Comparison of ENCODE assay signal across 26 cellular contexts in genomic region chr11:117835576-117835975, GRCh38. TPM values are rescaled to one million over a fixed set of nuclear protein-coding genes. Genes with fewer than 3 reads are reported as not detected.
"Had no signal": no experiment of that assay in that cellular context is flagged by ENCODE, and none has a peak within 500 bp of the region (broad histone marks: within the 10 kb centered on the region; RNA-seq: fewer than 3 reads in every experiment).

No MANE protein-coding gene starts in this region.

- H3K4me3 ChIP-seq: adrenal gland, cardiac muscle cell, left lung, lung, mucosa of descending colon, skin epidermis, thyroid gland had no signal

- H3K27ac Mint-ChIP-seq: activated naive CD4-positive, alpha-beta T cell treated with anti-CD3 and anti-CD28 coated beads for 36 hours; activated naive CD8-positive, alpha-beta T cell treated with anti-CD3 and anti-CD28 coated beads for 36 hours; activated T-cell treated with anti-CD3 and anti-CD28 coated beads, Interleukin-2, amount 50 U/mL, for 72 hours; endodermal cell; progenitor cell of endocrine pancreas; stimulated activated naive CD8-positive, alpha-beta T cell treated with anti-CD3 and anti-CD28 coated beads, Interleukin-15, amount 100 ng/mL, for 72 hours had no signal

- H3K27ac ChIP-seq: adrenal gland, cardiac muscle cell, esophagus muscularis mucosa, foreskin keratinocyte, heart left ventricle, skin epidermis, thyroid gland had no signal

- ATAC-seq: activated T-cell treated with anti-CD3 and anti-CD28 coated beads, Interleukin-2, amount 50 U/mL, for 72 hours; foreskin keratinocyte; heart left ventricle; mucosa of descending colon; sciatic nerve; stimulated activated memory B cell treated with anti-CD40 and anti-IgM and Interleukin-4, amounts not matched to agents 10 μg/mL and 1 μg/mL and 100 μg/mL, for 72 hours; stimulated activated naive CD8-positive, alpha-beta T cell treated with anti-CD3 and anti-CD28 coated beads, Interleukin-15, amount 100 ng/mL, for 72 hours had no signal

- H3K36me3 ChIP-seq: left lung had no signal

- H3K27me3 ChIP-seq: adrenal gland, cardiac muscle cell, heart left ventricle, left lung, thyroid gland had no signal

- H3K27me3 Mint-ChIP-seq: activated naive CD8-positive, alpha-beta T cell treated with anti-CD3 and anti-CD28 coated beads for 36 hours; brain; progenitor cell of endocrine pancreas; stimulated activated naive CD8-positive, alpha-beta T cell treated with anti-CD3 and anti-CD28 coated beads, Interleukin-15, amount 100 ng/mL, for 72 hours had no signal

- H3K9me3 ChIP-seq: adrenal gland, esophagus muscularis mucosa, heart left ventricle, left lung, mucosa of descending colon, thyroid gland had no signal

- H3K4me1 ChIP-seq: foreskin keratinocyte had no signal

- H3K9me3 Mint-ChIP-seq: activated naive CD4-positive, alpha-beta T cell treated with anti-CD3 and anti-CD28 coated beads for 36 hours; activated naive CD8-positive, alpha-beta T cell treated with anti-CD3 and anti-CD28 coated beads for 36 hours; activated T-cell treated with anti-CD3 and anti-CD28 coated beads, Interleukin-2, amount 50 U/mL, for 72 hours; brain; endodermal cell; nephron; stimulated activated memory B cell treated with anti-CD40 and anti-IgM and Interleukin-4, amounts not matched to agents 10 μg/mL and 1 μg/mL and 100 μg/mL, for 72 hours; stimulated activated naive CD8-positive, alpha-beta T cell treated with anti-CD3 and anti-CD28 coated beads, Interleukin-15, amount 100 ng/mL, for 72 hours had no signal

- DNase-seq: activated CD4-positive, alpha-beta T cell treated with anti-CD3 and anti-CD28 coated beads, Interleukin-2, amount 50 U/mL, for 1 hour; activated naive CD4-positive, alpha-beta T cell treated with anti-CD3 and anti-CD28 coated beads for 36 hours; activated naive CD8-positive, alpha-beta T cell treated with anti-CD3 and anti-CD28 coated beads for 36 hours; activated T-cell treated with anti-CD3 and anti-CD28 coated beads, Interleukin-2, amount 50 U/mL, for 72 hours; foreskin keratinocyte; mesendoderm; stimulated activated CD4-positive, alpha-beta T cell treated with anti-CD3 and anti-CD28 coated beads, Interleukin-12 subunit alpha, Interleukin-12 subunit beta, amount 100 ng/mL, for 4 hours; stimulated activated CD4-positive, alpha-beta T cell treated with anti-CD3 and anti-CD28 coated beads, Interleukin-4, amount 100 ng/mL, for 1 hour; stimulated activated naive CD8-positive, alpha-beta T cell treated with anti-CD3 and anti-CD28 coated beads, Interleukin-15, amount 100 ng/mL, for 72 hours; T-helper 2 cell; thyroid gland had no signal

- H3K36me3 Mint-ChIP-seq: activated naive CD8-positive, alpha-beta T cell treated with anti-CD3 and anti-CD28 coated beads for 36 hours; stimulated activated memory B cell treated with anti-CD40 and anti-IgM and Interleukin-4, amounts not matched to agents 10 μg/mL and 1 μg/mL and 100 μg/mL, for 72 hours had no signal

- H3K4me3 Mint-ChIP-seq: activated naive CD4-positive, alpha-beta T cell treated with anti-CD3 and anti-CD28 coated beads for 36 hours; activated naive CD8-positive, alpha-beta T cell treated with anti-CD3 and anti-CD28 coated beads for 36 hours; activated T-cell treated with anti-CD3 and anti-CD28 coated beads, Interleukin-2, amount 50 U/mL, for 72 hours; brain; endodermal cell; nephron; stimulated activated memory B cell treated with anti-CD40 and anti-IgM and Interleukin-4, amounts not matched to agents 10 μg/mL and 1 μg/mL and 100 μg/mL, for 72 hours; stimulated activated naive CD8-positive, alpha-beta T cell treated with anti-CD3 and anti-CD28 coated beads, Interleukin-15, amount 100 ng/mL, for 72 hours had no signal

RNA-seq across cellular contexts. Expression of gene FXYD2, which starts 11.0 kb away (rescaled TPM):
- total RNA-seq: foreskin keratinocyte, osteoblast had no signal

RNA-seq across cellular contexts. Expression of gene DSCAML1, which starts 38.6 kb away (rescaled TPM):
- total RNA-seq: foreskin keratinocyte, osteoblast had no signal
- polyA plus RNA-seq: cardiac muscle cell, foreskin keratinocyte had no signal

RNA-seq across cellular contexts. Expression of gene FXYD6, which starts 40.9 kb away (rescaled TPM):
- total RNA-seq: activated naive CD4-positive, alpha-beta T cell treated with anti-CD3 and anti-CD28 coated beads for 36 hours; foreskin keratinocyte; osteoblast had no signal
